24 cellular contexts compared by ENCODE assay signal in genomic region chr20:10178727-10179313, GRCh38. TPM values are rescaled to one million over a fixed set of nuclear protein-coding genes. Genes with fewer than 3 reads are reported as not detected.
DNase-seq lines count a peak whose midpoint lies in the region; ATAC-seq, FAIRE-seq and TF ChIP-seq lines count a peak whose summit lies in the region.
"Had no signal": no experiment of that assay in that cellular context is flagged by ENCODE, and none has a peak within 500 bp of the region (broad histone marks: within the 10 kb centered on the region; RNA-seq: fewer than 3 reads in every experiment).

No MANE protein-coding gene starts in this region.

- H3K4me3 Mint-ChIP-seq in activated T-helper 17 cell treated with anti-CD3 and anti-CD28 coated beads, Interleukin-2, amount 50 U/mL, for 72 hours: no peak overlapping the region
- H3K4me3 Mint-ChIP-seq: CD14-positive monocyte; CD8-positive, alpha-beta memory T cell; H9; IgD-negative memory B cell had no signal

- H3K36me3 Mint-ChIP-seq in activated T-helper 17 cell treated with anti-CD3 and anti-CD28 coated beads, Interleukin-2, amount 50 U/mL, for 72 hours (ENCODE audit: low read depth): no peaks in the 10 kb centered on the region
- H3K36me3 Mint-ChIP-seq: CD14-positive monocyte; CD8-positive, alpha-beta memory T cell; IgD-negative memory B cell had no signal

- TF ChIP-seq CTCF in omental fat pad (IDR thresholded peaks at IDR 0.05): no peak

- no peak overlapping the region for H3K27ac Mint-ChIP-seq in activated T-helper 17 cell treated with anti-CD3 and anti-CD28 coated beads, Interleukin-2, amount 50 U/mL, for 72 hours
- H3K27ac Mint-ChIP-seq: CD14-positive monocyte; CD8-positive, alpha-beta memory T cell; H9; IgD-negative memory B cell had no signal

- no peaks in the 10 kb centered on the region for H3K9me3 Mint-ChIP-seq in activated T-helper 17 cell treated with anti-CD3 and anti-CD28 coated beads, Interleukin-2, amount 50 U/mL, for 72 hours
- H3K9me3 Mint-ChIP-seq: H9, IgD-negative memory B cell had no signal

- peak; percentile 92 to 96 for DNase-seq in NCI-H446 (lab: John Stamatoyannopoulos, UW)
- DNase-seq in cerebellar cortex (ENCODE audit: low spot score): peak; percentile 99
- peak; percentile 51 for DNase-seq in ureter (ENCODE audit: low spot score)
- no peak for DNase-seq in stimulated activated CD4-positive, alpha-beta T cell treated with anti-CD3 and anti-CD28 coated beads, Interleukin-2, amount 100 ng/mL, for 24 hours
- DNase-seq in germinal center (ENCODE audit: low spot score): no peak
- DNase-seq in omental fat pad (ENCODE audit: low spot score): no peak
- DNase-seq: CD8-positive, alpha-beta memory T cell; DMS153; DND-41; NCI-H1092 treated with DMSO at 0.1 percent for 48 hours; NCI-H1436; NCI-H187; NCI-H2081 treated with DMSO at 0.1 percent for 48 hours; NCI-H2171; NCI-H226; NCI-H748 treated with DMSO at 0.1 percent for 48 hours; Peyer's patch; SIG-M5 had no signal

- ATAC-seq in activated T-helper 17 cell treated with anti-CD3 and anti-CD28 coated beads, Interleukin-2, amount 50 U/mL, for 72 hours (replicated peaks): no peak
- no peak for ATAC-seq in omental fat pad (ENCODE audit: low FRiP score)

- peak; percentile 97 for FAIRE-seq in islet of Langerhans (lab: Jason Lieb, UNC)

- H3K27me3 Mint-ChIP-seq in activated T-helper 17 cell treated with anti-CD3 and anti-CD28 coated beads, Interleukin-2, amount 50 U/mL, for 72 hours: peaks cover 25% of the 10 kb centered on the region

- no peaks in the 10 kb centered on the region for H3K4me1 Mint-ChIP-seq in activated T-helper 17 cell treated with anti-CD3 and anti-CD28 coated beads, Interleukin-2, amount 50 U/mL, for 72 hours
- H3K4me1 Mint-ChIP-seq: CD14-positive monocyte; CD8-positive, alpha-beta memory T cell; H9 had no signal

RNA-seq across cellular contexts. Expression of gene SNAP25, which starts 39.8 kb away (rescaled TPM):
- total RNA-seq in ureter: 16.3 TPM
- 1 to 10 TPM in 1 of 2 donors, under 1 TPM in 1; 0.13 to 7.2 TPM for total RNA-seq in activated T-helper 17 cell treated with anti-CD3 and anti-CD28 coated beads, Interleukin-2, amount 50 U/mL, for 72 hours
- total RNA-seq in omental fat pad: 1 to 10 TPM in 2 of 4 donors, under 1 TPM in 2; 0.47 to 4.8 (median 1.2) TPM
- total RNA-seq: GM23248 had no signal

Comparison
In these comparisons a context has a peak if more than half of its experiments do, and no peak if none do; other contexts are left out.
1. DNase-seq: peak in NCI-H446 (2 of 2), cerebellar cortex (single experiment) and ureter (single experiment); none in stimulated activated CD4-positive, alpha-beta T cell treated with anti-CD3 and anti-CD28 coated beads, Interleukin-2, amount 100 ng/mL, for 24 hours (0 of 2), germinal center (single experiment) and omental fat pad (single experiment).